In the genomic region with DNA sequence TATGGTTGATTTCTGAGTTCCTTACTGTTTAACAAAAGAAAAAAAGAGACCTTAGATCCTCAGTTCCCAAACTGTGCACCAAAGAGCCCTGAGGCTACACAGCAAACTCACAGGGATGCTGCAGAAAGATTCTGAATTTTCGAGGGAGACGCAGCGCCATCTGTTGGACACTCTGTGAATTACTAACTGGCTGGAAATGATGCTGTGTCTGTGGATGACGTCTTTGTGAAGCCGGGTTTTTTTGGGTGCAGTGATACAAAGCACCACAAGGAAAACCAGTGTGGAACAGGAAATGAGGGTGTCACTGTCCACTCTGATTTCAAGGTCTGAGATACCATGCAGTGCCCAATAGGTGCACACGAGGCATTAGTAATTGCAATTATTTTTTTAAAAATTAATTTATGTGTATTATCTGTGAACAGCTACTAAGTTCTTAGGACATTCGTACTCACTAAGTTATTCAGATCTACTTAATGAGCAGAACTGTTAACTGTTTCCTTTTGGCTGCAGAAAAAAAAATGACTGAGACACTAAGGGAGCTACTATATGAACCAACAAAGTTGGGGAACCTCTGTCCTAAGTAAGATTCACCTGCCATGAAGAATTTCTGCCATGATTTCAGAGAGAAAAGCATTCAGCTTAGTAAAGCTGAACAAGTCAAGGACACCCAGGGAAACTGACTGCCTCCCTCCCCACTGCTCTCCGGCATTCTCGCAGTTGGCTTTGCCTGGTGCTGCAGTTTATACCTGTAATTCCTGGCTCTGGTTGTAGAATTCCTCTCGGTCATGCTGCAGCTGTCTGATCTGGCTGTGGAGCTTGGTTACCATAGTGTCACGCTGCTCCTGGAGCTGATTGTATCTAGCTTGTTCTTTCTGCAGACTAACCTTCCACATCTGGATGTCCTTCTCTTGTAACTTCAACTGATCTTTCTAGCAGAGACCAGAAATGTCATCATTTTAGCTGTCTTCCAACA, we compare ENCODE assay signal across 8 cellular contexts. TPM values are rescaled to one million over a fixed set of nuclear protein-coding genes. Genes with fewer than 3 reads are reported as not detected.
DNase-seq lines count a peak whose midpoint lies in the region; ATAC-seq and TF ChIP-seq lines count a peak whose summit lies in the region.

No MANE protein-coding gene starts in this region.

- no peak overlapping the region for H3K4me3 Mint-ChIP-seq in natural killer cell
- no peak overlapping the region for H3K4me3 Mint-ChIP-seq in stimulated activated naive B cell treated with anti-CD40 and anti-IgM and Interleukin-4, amounts not matched to agents 10 μg/mL and 1 μg/mL and 100 μg/mL, for 72 hours

- H3K9me3 ChIP-seq in OCI-LY1 (ENCODE audit: low read length) = no peaks in the 10 kb centered on the region

- DNase-seq in EH (ENCODE audit: low read depth) (peak; percentile 84), HK-2 (ENCODE audit: unreplicated experiment) (peak; percentile 70), epithelial cell of proximal tubule (ENCODE audit: low read depth) (peak; percentile 15), natural killer cell (peak; percentile 75)
- DNase-seq in activated CD8-positive, alpha-beta memory T cell treated with anti-CD3 and anti-CD28 coated beads, Interleukin-2, amount 50 U/mL, for 48 hours = peak; percentile 88
- DNase-seq in stimulated activated naive B cell treated with anti-CD40 and anti-IgM and Interleukin-4, amounts not matched to agents 10 μg/mL and 1 μg/mL and 100 μg/mL, for 72 hours = peak; percentile 75

- TF ChIP-seq CTCF in OCI-LY1 (IDR thresholded peaks at IDR 0.05; ENCODE audit: low read length) = peak; percentile 91
- TF ChIP-seq CTCF in epithelial cell of proximal tubule (conservative IDR thresholded peaks at IDR 0.05; ENCODE audit: low read depth, low read length) = peak; percentile 88
- peak; percentile 94 for TF ChIP-seq CTCF in natural killer cell (IDR thresholded peaks at IDR 0.05)

- H3K27ac ChIP-seq in OCI-LY1 (ENCODE audit: low read depth, low read length, poor library complexity, severe bottlenecking) = no peak overlapping the region

- no peaks in the 10 kb centered on the region for H3K79me2 ChIP-seq in OCI-LY1 (ENCODE audit: insufficient read depth, low read length)

- H3K4me2 ChIP-seq in OCI-LY1 (ENCODE audit: low read length) = no peak overlapping the region

- no peaks in the 10 kb centered on the region for H3K9me2 ChIP-seq in OCI-LY1 (ENCODE audit: low read depth, low read length)

- H3K27me3 ChIP-seq in OCI-LY1 (ENCODE audit: insufficient read depth, low read length) = no peaks in the 10 kb centered on the region

- no peak overlapping the region for H3K9ac ChIP-seq in OCI-LY1 (ENCODE audit: low read length)

- H3K4me1 ChIP-seq in OCI-LY1 (ENCODE audit: insufficient read depth, low read length, severe bottlenecking) = no peaks in the 10 kb centered on the region

- H3F3A ChIP-seq in OCI-LY1 (ENCODE audit: insufficient read depth, low read length) = no peaks in the 10 kb centered on the region

- no peak overlapping the region for H3K4me3 ChIP-seq in OCI-LY1 (ENCODE audit: low read depth, low read length, poor library complexity, severe bottlenecking)
- no peak overlapping the region for H3K4me3 ChIP-seq in epithelial cell of proximal tubule (ENCODE audit: low read depth, low read length)

- H3K36me3 ChIP-seq in OCI-LY1 (ENCODE audit: insufficient read depth, low read length) = peaks cover 24% of the 10 kb centered on the region; the same call in 1 of the 2 replicates

- H3K27ac Mint-ChIP-seq in natural killer cell = peak overlapping the region; percentile 10 to 75
- no peak overlapping the region for H3K27ac Mint-ChIP-seq in stimulated activated naive B cell treated with anti-CD40 and anti-IgM and Interleukin-4, amounts not matched to agents 10 μg/mL and 1 μg/mL and 100 μg/mL, for 72 hours

- H3K27me3 Mint-ChIP-seq in natural killer cell (ENCODE audit: low read depth in 2 of 2) = no peaks in the 10 kb centered on the region
- no peaks in the 10 kb centered on the region for H3K27me3 Mint-ChIP-seq in stimulated activated naive B cell treated with anti-CD40 and anti-IgM and Interleukin-4, amounts not matched to agents 10 μg/mL and 1 μg/mL and 100 μg/mL, for 72 hours

- peaks cover 12% of the 10 kb centered on the region for H3K36me3 Mint-ChIP-seq in natural killer cell
- H3K36me3 Mint-ChIP-seq in stimulated activated naive B cell treated with anti-CD40 and anti-IgM and Interleukin-4, amounts not matched to agents 10 μg/mL and 1 μg/mL and 100 μg/mL, for 72 hours = peaks cover 42 to 52% of the 10 kb centered on the region in 2 donors

- intact Hi-C loops in natural killer cell (cut with micrococcal nuclease) = loop anchor here (2.0 to 10.0 kb wide), 3 partner anchors 227 to 495 kb away; a partner anchor contains a TSS

- peaks cover 0 to 6% of the 10 kb centered on the region in 2 donors for H3K4me1 Mint-ChIP-seq in natural killer cell
- H3K4me1 Mint-ChIP-seq in stimulated activated naive B cell treated with anti-CD40 and anti-IgM and Interleukin-4, amounts not matched to agents 10 μg/mL and 1 μg/mL and 100 μg/mL, for 72 hours = peaks cover 3 to 12% of the 10 kb centered on the region in 2 donors

- H4K20me1 ChIP-seq in OCI-LY1 (ENCODE audit: insufficient read depth, low read length) = no peaks in the 10 kb centered on the region

- ATAC-seq in natural killer cell = peak; percentile 95 to 99 (median 99)
- peak; percentile 98 to 99 for ATAC-seq in stimulated activated naive B cell treated with anti-CD40 and anti-IgM and Interleukin-4, amounts not matched to agents 10 μg/mL and 1 μg/mL and 100 μg/mL, for 72 hours (replicated peaks)
- no peak for ATAC-seq in HG02763 (IDR thresholded peaks at IDR 0.05; ENCODE audit: unreplicated experiment)

- H2AFZ ChIP-seq in OCI-LY1 (ENCODE audit: low read length) = no peak overlapping the region

- no peaks in the 10 kb centered on the region for H3K9me3 Mint-ChIP-seq in natural killer cell
- no peaks in the 10 kb centered on the region for H3K9me3 Mint-ChIP-seq in stimulated activated naive B cell treated with anti-CD40 and anti-IgM and Interleukin-4, amounts not matched to agents 10 μg/mL and 1 μg/mL and 100 μg/mL, for 72 hours

RNA-seq across cellular contexts. Expression of a gene that starts 23.4 kb away (rescaled TPM):
- total RNA-seq in epithelial cell of proximal tubule (2.0 and 5.2 TPM in 2 replicates), natural killer cell (1 to 10 TPM; 1.1 to 1.6 (median 1.4) TPM)

RNA-seq across cellular contexts. Expression of a gene that starts 24.1 kb away (rescaled TPM):
- 0.14 and 0.46 TPM in 2 replicates for total RNA-seq in epithelial cell of proximal tubule
- under 1 TPM; 0.14 to 0.21 (median 0.18) TPM for total RNA-seq in natural killer cell

RNA-seq across cellular contexts. Expression of a gene that starts 42.3 kb away (rescaled TPM):
- 22.0 and 26.3 TPM in 2 replicates for total RNA-seq in epithelial cell of proximal tubule
- total RNA-seq in natural killer cell = 10 to 100 TPM; 58.0 to 73.5 (median 63.3) TPM

Comparison
In these comparisons a context has a peak if more than half of its experiments do, and no peak if none do; other contexts are left out.
1. DNase-seq: peak in every context shown above with its lines; median percentile 88 in activated CD8-positive, alpha-beta memory T cell treated with anti-CD3 and anti-CD28 coated beads, Interleukin-2, amount 50 U/mL, for 48 hours; 84 in EH; 75 in natural killer cell; 75 in stimulated activated naive B cell treated with anti-CD40 and anti-IgM and Interleukin-4, amounts not matched to agents 10 μg/mL and 1 μg/mL and 100 μg/mL, for 72 hours; 70 in HK-2; 15 in epithelial cell of proximal tubule.